In the genomic region with DNA sequence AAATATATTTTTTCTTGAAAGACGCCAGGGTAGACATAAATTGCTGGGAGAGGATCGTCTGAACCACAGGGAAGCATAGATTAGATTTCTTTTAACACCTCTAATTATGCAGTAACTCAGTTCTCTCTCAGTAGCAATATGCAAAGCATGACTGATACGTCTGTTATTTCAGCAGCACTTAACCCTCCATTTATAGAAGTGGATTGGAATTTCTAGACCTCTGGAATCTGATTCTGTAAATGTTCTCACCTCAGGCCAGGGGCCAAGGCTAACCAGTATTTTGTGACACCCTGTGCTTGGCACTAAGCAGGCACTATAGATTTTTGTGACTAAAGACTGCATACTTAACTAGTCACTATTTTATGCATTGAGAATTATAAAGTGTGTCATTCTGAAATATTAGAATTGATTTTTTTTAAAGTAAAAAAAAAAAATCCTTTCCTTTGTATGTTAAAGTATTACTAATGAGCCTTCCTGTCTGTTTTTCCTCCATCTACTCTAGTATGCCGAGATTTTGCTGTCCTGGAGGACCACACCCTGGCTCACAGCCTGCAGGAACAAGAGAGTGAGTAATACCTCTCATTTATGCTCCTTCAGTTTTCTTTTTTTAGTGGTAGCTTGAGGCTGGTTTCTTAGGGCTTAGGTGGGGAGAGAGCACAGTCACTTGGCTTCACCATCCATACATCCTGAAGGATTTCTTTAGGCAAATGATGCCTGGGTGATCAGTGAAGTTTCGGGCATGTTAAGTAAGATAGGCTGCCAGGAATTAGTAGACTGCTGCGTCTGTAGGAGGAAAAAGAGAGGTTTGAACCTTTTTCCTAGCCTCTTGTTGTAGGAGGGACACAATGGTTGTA, we compare ENCODE assay signal across 11 cellular contexts. TPM values are rescaled to one million over a fixed set of nuclear protein-coding genes. Genes with fewer than 3 reads are reported as not detected.
DNase-seq lines count a peak whose midpoint lies in the region; ATAC-seq and TF ChIP-seq lines count a peak whose summit lies in the region.
"Had no signal": no experiment of that assay in that cellular context is flagged by ENCODE, and none has a peak within 500 bp of the region (broad histone marks: within the 10 kb centered on the region; RNA-seq: fewer than 3 reads in every experiment).

No MANE protein-coding gene starts in this region.

- DNase-seq in AG10803 (ENCODE audit: low read depth), result peak; percentile 73
- DNase-seq in MG63, result peak; percentile 80
- DNase-seq in mucosa of descending colon, result no peak
- no peak for DNase-seq in stimulated activated effector memory CD8-positive, alpha-beta T cell treated with anti-CD3 and anti-CD28 coated beads, Interleukin-12 subunit alpha, Interleukin-12 subunit beta, amount 100 ng/mL, for 72 hours (ENCODE audit: low spot score in 2 of 2)
- DNase-seq in activated CD4-positive, alpha-beta memory T cell treated with anti-CD3 and anti-CD28 coated beads for 36 hours, result no peak
- DNase-seq in activated gamma-delta T cell treated with Interleukin-2 at 50 U/mL for 16 hours, result no peak
- no peak for DNase-seq in activated T-cell treated with anti-CD3 and anti-CD28 coated beads, Interleukin-2, amount 50 U/mL, for 1 hour
- DNase-seq: KG1, T-cell had no signal

- no peaks in the 10 kb centered on the region for H3K27me3 Mint-ChIP-seq in activated CD4-positive, alpha-beta memory T cell treated with anti-CD3 and anti-CD28 coated beads for 36 hours
- H3K27me3 Mint-ChIP-seq: T-cell had no signal

- CTCF ChIA-PET in activated CD4-positive, alpha-beta memory T cell treated with anti-CD3 and anti-CD28 coated beads for 36 hours (lab: Charles Lee), result no interaction called here

- peaks cover 23% of the 10 kb centered on the region for H3K36me3 Mint-ChIP-seq in stimulated activated effector memory CD8-positive, alpha-beta T cell treated with anti-CD3 and anti-CD28 coated beads, Interleukin-12 subunit alpha, Interleukin-12 subunit beta, amount 100 ng/mL, for 72 hours
- peaks cover 6% of the 10 kb centered on the region for H3K36me3 Mint-ChIP-seq in activated CD4-positive, alpha-beta memory T cell treated with anti-CD3 and anti-CD28 coated beads for 36 hours

- peaks cover 9% of the 10 kb centered on the region for H3K4me1 Mint-ChIP-seq in stimulated activated effector memory CD8-positive, alpha-beta T cell treated with anti-CD3 and anti-CD28 coated beads, Interleukin-12 subunit alpha, Interleukin-12 subunit beta, amount 100 ng/mL, for 72 hours
- H3K4me1 Mint-ChIP-seq in activated CD4-positive, alpha-beta memory T cell treated with anti-CD3 and anti-CD28 coated beads for 36 hours (ENCODE audit: low read depth), result peaks cover 18% of the 10 kb centered on the region

- peaks cover 38% of the 10 kb centered on the region for H3K36me3 ChIP-seq in MG63
- H3K36me3 ChIP-seq in mucosa of descending colon (ENCODE audit: low read depth), result no peaks in the 10 kb centered on the region

- H3K4me1 ChIP-seq in mucosa of descending colon (ENCODE audit: low read depth), result peaks cover 10% of the 10 kb centered on the region

- POLR2A ChIA-PET in activated CD4-positive, alpha-beta memory T cell treated with anti-CD3 and anti-CD28 coated beads for 36 hours (lab: Charles Lee), result no interaction called here

- no peaks in the 10 kb centered on the region for H3K9me3 Mint-ChIP-seq in stimulated activated effector memory CD8-positive, alpha-beta T cell treated with anti-CD3 and anti-CD28 coated beads, Interleukin-12 subunit alpha, Interleukin-12 subunit beta, amount 100 ng/mL, for 72 hours
- H3K9me3 Mint-ChIP-seq in activated CD4-positive, alpha-beta memory T cell treated with anti-CD3 and anti-CD28 coated beads for 36 hours, result no peaks in the 10 kb centered on the region
- H3K9me3 Mint-ChIP-seq: T-cell had no signal

- ATAC-seq in esophagus mucosa, result peak; percentile 88
- peak; percentile 81 for ATAC-seq in mucosa of descending colon
- no peak for ATAC-seq in stimulated activated effector memory CD8-positive, alpha-beta T cell treated with anti-CD3 and anti-CD28 coated beads, Interleukin-12 subunit alpha, Interleukin-12 subunit beta, amount 100 ng/mL, for 72 hours
- ATAC-seq: T-cell had no signal

- H3K27ac Mint-ChIP-seq in stimulated activated effector memory CD8-positive, alpha-beta T cell treated with anti-CD3 and anti-CD28 coated beads, Interleukin-12 subunit alpha, Interleukin-12 subunit beta, amount 100 ng/mL, for 72 hours, result no peak overlapping the region
- no peak overlapping the region for H3K27ac Mint-ChIP-seq in activated CD4-positive, alpha-beta memory T cell treated with anti-CD3 and anti-CD28 coated beads for 36 hours
- H3K27ac Mint-ChIP-seq: T-cell had no signal

- no peaks in the 10 kb centered on the region for H3K9me3 ChIP-seq in MG63
- H3K9me3 ChIP-seq in mucosa of descending colon, result no peaks in the 10 kb centered on the region
- H3K9me3 ChIP-seq: BLaER1 treated with 17β-estradiol and CSF1 and Interleukin-3, amounts not matched to agents 10 nM and 100 nM had no signal

- H3K27me3 ChIP-seq in MG63, result no peaks in the 10 kb centered on the region
- H3K27me3 ChIP-seq: BLaER1 treated with 17β-estradiol and CSF1 and Interleukin-3, amounts not matched to agents 10 nM and 100 nM had no signal

- TF ChIP-seq CTCF in AG10803 (conservative IDR thresholded peaks at IDR 0.05; ENCODE audit: low read length) (no peak), mucosa of descending colon (IDR thresholded peaks at IDR 0.05) (no peak)

- intact Hi-C loops in mucosa of descending colon (cut with DNase I, micrococcal nuclease), result no loop called here
- intact Hi-C loops in activated CD4-positive, alpha-beta memory T cell treated with anti-CD3 and anti-CD28 coated beads for 36 hours (cut with micrococcal nuclease), result no loop called here

- H3K4me3 ChIP-seq in AG10803 (ENCODE audit: low read length) (no peak overlapping the region), MG63 (no peak overlapping the region), mucosa of descending colon (no peak overlapping the region)
- H3K4me3 ChIP-seq: BLaER1 treated with 17β-estradiol and CSF1 and Interleukin-3, amounts not matched to agents 10 nM and 100 nM had no signal

- H3K4me3 Mint-ChIP-seq in stimulated activated effector memory CD8-positive, alpha-beta T cell treated with anti-CD3 and anti-CD28 coated beads, Interleukin-12 subunit alpha, Interleukin-12 subunit beta, amount 100 ng/mL, for 72 hours, result no peak overlapping the region
- no peak overlapping the region for H3K4me3 Mint-ChIP-seq in activated CD4-positive, alpha-beta memory T cell treated with anti-CD3 and anti-CD28 coated beads for 36 hours
- H3K4me3 Mint-ChIP-seq: T-cell had no signal

RNA-seq across cellular contexts. Expression of gene UTS2B, which starts 26.5 kb away (rescaled TPM):
- total RNA-seq in MG63 (2014; rRNA removed; shearing (Covaris generic); ENCODE audit: low replicate concordance), result not detected in 2 replicates
- total RNA-seq in esophagus mucosa, result not detected
- under 1 TPM in 1 of 3 donors, not detected in 2; 0.47 TPM for total RNA-seq in mucosa of descending colon
- total RNA-seq in activated CD4-positive, alpha-beta memory T cell treated with anti-CD3 and anti-CD28 coated beads for 36 hours, result not detected

RNA-seq across cellular contexts. Expression of gene CCDC50, which starts 27.6 kb away (rescaled TPM):
- 65.4 and 93.9 TPM in 2 replicates for total RNA-seq in MG63 (2014; rRNA removed; shearing (Covaris generic); ENCODE audit: low replicate concordance)
- total RNA-seq in esophagus mucosa (18.7 TPM), mucosa of descending colon (10 to 100 TPM; 41.8 to 89.8 (median 60.2) TPM)
- 10 to 100 TPM; 13.6 to 15.4 TPM for total RNA-seq in activated CD4-positive, alpha-beta memory T cell treated with anti-CD3 and anti-CD28 coated beads for 36 hours

Comparison
In these comparisons a context has a peak if more than half of its experiments do, and no peak if none do; other contexts are left out.
1. DNase-seq: peak in AG10803 (single experiment) and MG63 (single experiment); none in mucosa of descending colon (0 of 3), stimulated activated effector memory CD8-positive, alpha-beta T cell treated with anti-CD3 and anti-CD28 coated beads, Interleukin-12 subunit alpha, Interleukin-12 subunit beta, amount 100 ng/mL, for 72 hours (0 of 2), activated CD4-positive, alpha-beta memory T cell treated with anti-CD3 and anti-CD28 coated beads for 36 hours (single experiment), activated gamma-delta T cell treated with Interleukin-2 at 50 U/mL for 16 hours (single experiment) and activated T-cell treated with anti-CD3 and anti-CD28 coated beads, Interleukin-2, amount 50 U/mL, for 1 hour (single experiment).